Comparison of ENCODE assay signal across 8 cellular contexts in genomic region chr12:88035907-88036289, GRCh38. TPM values are rescaled to one million over a fixed set of nuclear protein-coding genes. Genes with fewer than 3 reads are reported as not detected.
DNase-seq lines count a peak whose midpoint lies in the region; ATAC-seq, FAIRE-seq and TF ChIP-seq lines count a peak whose summit lies in the region.

No MANE protein-coding gene starts in this region.

- WGBS in GM12878 (ENCODE audit: insufficient coverage, insufficient replicate concordance, low lambda C conversion rate, missing lambda C conversion rate): 1% methylated on average over 5 of the region's 5 CpGs
- WGBS in lower leg skin, 2 donors: 1 to 3% methylated on average over 5 of the region's 5 CpGs

- DNase-seq in DND-41 (no peak), HL-60 (ENCODE audit: low read depth in 1 of 2, low spot score in 1 of 2) (no peak), GM12878 (ENCODE audit: low read depth, low spot score) (no peak), lower leg skin (ENCODE audit: low spot score in 2 of 2) (peak in 1 of 2 donors; percentile 18), upper lobe of right lung (no peak), UCSD-AML1 (lab: John Stamatoyannopoulos, UW; ENCODE audit: unreplicated experiment) (no peak), NCI-H82 treated with DMSO at 0.1 percent for 48 hours (lab: John Stamatoyannopoulos, UW; ENCODE audit: unreplicated experiment) (no peak)

- H3K9me3 ChIP-seq in DND-41 (ENCODE audit: insufficient read depth, low read length, severe bottlenecking) (no peaks in the 10 kb centered on the region), GM12878 (replicated peaks; ENCODE audit: control insufficient read depth, insufficient read depth, low read length) (no peaks in the 10 kb centered on the region), upper lobe of right lung (no peaks in the 10 kb centered on the region)

- no peak for TF ChIP-seq RAD21 in GM12878 (IDR thresholded peaks at IDR 0.05; ENCODE audit: insufficient read depth, low read depth, low read length)

- intact Hi-C loops in GM12878 (cut with micrococcal nuclease; ENCODE audit: unreplicated experiment) (loop anchor here (10.0 kb wide), 1 partner anchor 349 kb away; no protein-coding TSS in a partner anchor), lower leg skin (cut with DNase I; ENCODE audit: low total_unique reads) (no loop called here), upper lobe of right lung (cut with DNase I) (no loop called here)

- H3K4me3 ChIP-seq in DND-41 (ENCODE audit: low read depth in 1 of 2, low read length in 2 of 2) (peak overlapping the region; percentile 68 to 89), HL-60 (replicated peaks; ENCODE audit: insufficient read depth, low read length) (peak overlapping the region; percentile 79), GM12878 (peak overlapping the region; percentile 86), lower leg skin (ENCODE audit: low read depth, poor library complexity, severe bottlenecking) (peak overlapping the region; percentile 84), upper lobe of right lung (peak overlapping the region; percentile 80)

- no peaks in the 10 kb centered on the region for H3K27me3 ChIP-seq in DND-41 (ENCODE audit: insufficient read depth, low read length, poor library complexity)
- H3K27me3 ChIP-seq in HL-60 (ENCODE audit: insufficient read depth, poor library complexity, severe bottlenecking): no peaks in the 10 kb centered on the region
- no peaks in the 10 kb centered on the region for H3K27me3 ChIP-seq in GM12878 (replicated peaks in 1 of 2; ENCODE audit: control insufficient read depth in 2 of 2, insufficient read depth in 2 of 2, low read length in 1 of 2)
- H3K27me3 ChIP-seq in upper lobe of right lung: no peaks in the 10 kb centered on the region

- no peak for TF ChIP-seq EP300 in GM12878 (IDR thresholded peaks at IDR 0.05; ENCODE audit: borderline replicate concordance in 1 of 2, control insufficient read depth in 1 of 2, low read depth in 2 of 2, low read length in 2 of 2)

- CTCF ChIA-PET in GM12878 (lab: Yijun Ruan, JAX): interaction anchor here (0.5 kb wide), 1 partner anchor 188 kb away, joined by 3 read pairs; no protein-coding TSS in a partner anchor

- H3K4me1 ChIP-seq in DND-41 (ENCODE audit: insufficient read depth, low read length) (peaks cover 41% of the 10 kb centered on the region), GM12878 (ENCODE audit: control insufficient read depth, insufficient read depth, low read length) (no peaks in the 10 kb centered on the region), upper lobe of right lung (peaks cover 14% of the 10 kb centered on the region)

- H3K9ac ChIP-seq in DND-41 (ENCODE audit: low read depth, low read length) (peak overlapping the region; percentile 77), GM12878 (ENCODE audit: control insufficient read depth, insufficient read depth, low read length) (peak overlapping the region; percentile 86)

- H2AFZ ChIP-seq in DND-41 (ENCODE audit: low read depth, low read length) (peak overlapping the region; percentile 95), GM12878 (ENCODE audit: control insufficient read depth, low read depth, low read length) (peak overlapping the region; percentile 76)

- H3K4me2 ChIP-seq in DND-41 (ENCODE audit: insufficient read depth, low read length): peak overlapping the region; percentile 87
- peak overlapping the region; percentile 46 for H3K4me2 ChIP-seq in GM12878 (ENCODE audit: control insufficient read depth, insufficient read depth)

- H3K36me3 ChIP-seq in DND-41 (ENCODE audit: insufficient read depth, low read length) (peaks cover 12% of the 10 kb centered on the region), GM12878 (ENCODE audit: control insufficient read depth in 2 of 2, insufficient read depth in 2 of 2, low read length in 1 of 2) (no peaks in the 10 kb centered on the region; a peak in 1 of 4 replicates), upper lobe of right lung (no peaks in the 10 kb centered on the region)

- ATAC-seq in DND-41 (ENCODE audit: insufficient read depth, low read depth): peak; percentile 2; the same call in 1 of the 3 replicates
- ATAC-seq in GM21390 (IDR thresholded peaks at IDR 0.05; ENCODE audit: unreplicated experiment): peak; percentile 13
- ATAC-seq in GM12878: peak; percentile 45
- ATAC-seq in upper lobe of right lung: peak; percentile 50

- RAD21 ChIA-PET in GM12878 (lab: Charles Lee; ENCODE audit: unreplicated experiment): interaction anchor here (1.5 kb wide), 1 partner anchor 16 kb away, joined by 4 read pairs; no protein-coding TSS in a partner anchor

- POLR2A ChIA-PET in GM12878 (lab: Charles Lee): interaction anchor here (0.6 to 2.3 kb wide), 3 partner anchors 26 to 1537 kb away, joined by 3 to 6 read pairs (median 3); no protein-coding TSS in a partner anchor

- BruUV-seq in GM12878 (replicated peaks; lab: Mats Ljungman, UMichigan): no TSS peak

- TF ChIP-seq POLR2A in GM12878 (IDR thresholded peaks at IDR 0.05; ENCODE audit: low read depth, low read length) (no peak), lower leg skin (IDR thresholded peaks at IDR 0.05) (no peak)

- TF ChIP-seq CTCF in DND-41 (IDR thresholded peaks at IDR 0.05; ENCODE audit: borderline replicate concordance, extremely low read depth, low read length, poor library complexity, severe bottlenecking) (no peak), HL-60 (IDR thresholded peaks at IDR 0.05; ENCODE audit: insufficient read depth, low read length) (no peak), GM12878 (IDR thresholded peaks at IDR 0.05 in 2 of 3, conservative IDR thresholded peaks at IDR 0.05 in 1 of 3; ENCODE audit: control insufficient read depth in 2 of 3, extremely low read depth in 1 of 3, insufficient read depth in 1 of 3, low read depth in 3 of 3, low read length in 3 of 3) (no peak), lower leg skin (IDR thresholded peaks at IDR 0.05) (no peak), upper lobe of right lung (IDR thresholded peaks at IDR 0.05) (no peak)

- H3K79me2 ChIP-seq in DND-41 (ENCODE audit: insufficient read depth, low read length): peaks cover 54% of the 10 kb centered on the region
- H3K79me2 ChIP-seq in GM12878 (ENCODE audit: control insufficient read depth, insufficient read depth, low read length): peaks cover 46% of the 10 kb centered on the region

- FAIRE-seq in GM12878 (lab: Jason Lieb, UNC): peak; percentile 85

- H4K20me1 ChIP-seq in DND-41 (ENCODE audit: insufficient read depth, low read length): peaks cover 17% of the 10 kb centered on the region; the same call in 1 of the 2 replicates
- no peaks in the 10 kb centered on the region for H4K20me1 ChIP-seq in GM12878 (ENCODE audit: control insufficient read depth, insufficient read depth)

- H3K27ac ChIP-seq in DND-41 (ENCODE audit: low read length): peak overlapping the region; percentile 83
- peak overlapping the region; percentile 84 for H3K27ac ChIP-seq in HL-60 (replicated peaks)
- H3K27ac ChIP-seq in GM12878 (ENCODE audit: control insufficient read depth, insufficient read depth): peak overlapping the region; percentile 69
- H3K27ac ChIP-seq in upper lobe of right lung: peak overlapping the region; percentile 80

- SMC1A ChIA-PET in GM12878 (lab: Charles Lee; ENCODE audit: uncharacterized antibody, unreplicated experiment): interaction anchor here (1.4 to 1.7 kb wide), 2 partner anchors 18 to 28 kb away, joined by 3 to 7 read pairs; no protein-coding TSS in a partner anchor

- in situ Hi-C loops in GM12878 (cut with MboI): no loop called here

TF ChIP-seq in GM12878, 131 proteins besides CTCF, POLR2A, EP300 and RAD21:
- TF ChIP-seq CHD1 (IDR thresholded peaks at IDR 0.05; ENCODE audit: low read depth, low read length) (no peak), MEF2B (IDR thresholded peaks at IDR 0.05; ENCODE audit: partially characterized antibody, poor library complexity, severe bottlenecking) (peak; percentile 1), RAD51 (IDR thresholded peaks at IDR 0.05) (no peak)

RNA-seq across cellular contexts. Expression of gene C12orf50, which starts 6.7 kb away (rescaled TPM):
- total RNA-seq in GM12878 (2013; cell fraction: nucleolus; rRNA removed): 0.21 and 0.24 TPM in 2 replicates
- total RNA-seq in GM12878 (2014; rRNA removed) (0.06 TPM in 1 of 2 replicates, not detected in the other), GM12878 (2014; rRNA removed; fragmentation: Illumina TruSeq; extraction: Trizol) (0.09 TPM in 1 of 2 replicates, not detected in the other), GM12878 (2021) (not detected in 2 replicates), lower leg skin (not detected), upper lobe of right lung (not detected)
- polyA plus RNA-seq in GM12878 (2011; ENCODE audit: low read depth): not detected
- polyA plus RNA-seq in GM12878 (2011; rRNA removed) (0.03 and 0.19 TPM in 2 replicates), GM12878 (2014; fragmentation: Illumina TruSeq; extraction: Trizol) (0.21 TPM in 1 of 2 replicates, not detected in the other), GM12878 (2014; fragmentation: Nextera tagmentation; extraction: Ambion mirVana) (not detected), GM12878 (2014; rRNA removed) (not detected in 2 replicates), GM12878 (2016; fragmentation: Nextera tagmentation; extraction: Ambion mirVana) (not detected)
- polyA plus RNA-seq in GM12878 (2011; cell fraction: cytosol; rRNA removed): not detected in 2 replicates
- polyA plus RNA-seq in GM12878 (2011; cell fraction: nucleus; rRNA removed): 0.25 and 0.28 TPM in 2 replicates
- not detected in 2 replicates for polyA plus RNA-seq in GM12878 (2012)
- 0.05 TPM in 1 of 2 replicates, not detected in the other for polyA minus RNA-seq in GM12878 (2011; rRNA and poly(A)+ RNA removed)
- not detected in 2 replicates for polyA minus RNA-seq in GM12878 (2011; cell fraction: cytosol; rRNA and poly(A)+ RNA removed)
- polyA minus RNA-seq in GM12878 (2011; cell fraction: nucleus; rRNA and poly(A)+ RNA removed): 0.12 and 0.67 TPM in 2 replicates
